ENCODE assay signal across 1 cellular context in genomic region chr10:63629363-63630084, GRCh38.
A peak's percentile ranks its signal among the peaks of the same experiment; 100 is the strongest.
TF ChIP-seq lines count a peak whose summit lies in the region.

No MANE protein-coding gene starts in this region.

TF ChIP-seq in HepG2, 621 proteins besides CTCF, POLR2A, EP300 and RAD21 (continued from another document and continues in another):
- TF ChIP-seq ZNF281 (CRISPR knock-in tag; IDR thresholded peaks at IDR 0.05; ENCODE audit: borderline replicate concordance) (peak; percentile 72; the same call in 1 of the 2 replicates), NR2F2 (IDR thresholded peaks at IDR 0.05; ENCODE audit: borderline replicate concordance, low read depth) (no peak), ZNF780A (CRISPR knock-in tag; IDR thresholded peaks at IDR 0.05) (no peak), ZNF709 (CRISPR knock-in tag; IDR thresholded peaks at IDR 0.05) (0 out of 2 replicates have a peak, but pooled peaks have one; percentile 32), TRAFD1 (CRISPR knock-in tag; IDR thresholded peaks at IDR 0.05; ENCODE audit: borderline replicate concordance) (no peak), ZNF546 (CRISPR knock-in tag; conservative IDR thresholded peaks at IDR 0.05) (0 out of 2 replicates have a peak, but pooled peaks have one; percentile 51), RCOR2 (CRISPR knock-in tag; IDR thresholded peaks at IDR 0.05) (no peak), ZNF703 (CRISPR knock-in tag; IDR thresholded peaks at IDR 0.05; ENCODE audit: borderline replicate concordance) (no peak), SOX6 (IDR thresholded peaks at IDR 0.05) (no peak), SOX6 (CRISPR knock-in tag; IDR thresholded peaks at IDR 0.05) (peak; percentile 60), HNRNPH1 (optimal IDR thresholded peaks at IDR 0.05; ENCODE audit: low read depth, low read length) (no peak), MIXL1 (CRISPR knock-in tag; IDR thresholded peaks at IDR 0.05) (no peak), MTF2 (CRISPR knock-in tag; IDR thresholded peaks at IDR 0.05; ENCODE audit: borderline replicate concordance) (0 out of 2 replicates have a peak, but pooled peaks have one; percentile 59), MEIS2 (CRISPR knock-in tag; IDR thresholded peaks at IDR 0.05) (no peak), ZNF724P (CRISPR knock-in tag; IDR thresholded peaks at IDR 0.05; ENCODE audit: borderline replicate concordance) (no peak), ZNF644 (CRISPR knock-in tag; IDR thresholded peaks at IDR 0.05; ENCODE audit: low read depth) (peak; percentile 38; the same call in 1 of the 2 replicates), ZBTB7B (CRISPR knock-in tag; IDR thresholded peaks at IDR 0.05) (no peak), STAG1 (CRISPR knock-in tag; IDR thresholded peaks at IDR 0.05) (peak; percentile 94), NKX3-1 (CRISPR knock-in tag; IDR thresholded peaks at IDR 0.05) (0 out of 2 replicates have a peak, but pooled peaks have one; percentile 30), HNRNPK (IDR thresholded peaks at IDR 0.05; ENCODE audit: low read depth, low read length, poor library complexity, severe bottlenecking) (no peak), ZNF788 (CRISPR knock-in tag; IDR thresholded peaks at IDR 0.05; ENCODE audit: borderline replicate concordance) (peak; percentile 6; the same call in 1 of the 2 replicates), ZNF17 (CRISPR knock-in tag; IDR thresholded peaks at IDR 0.05) (0 out of 2 replicates have a peak, but pooled peaks have one; percentile 69), MIER2 (CRISPR knock-in tag; IDR thresholded peaks at IDR 0.05) (no peak), ZNF224 (CRISPR knock-in tag; IDR thresholded peaks at IDR 0.05) (no peak), ZNF263 (CRISPR knock-in tag; IDR thresholded peaks at IDR 0.05) (no peak), IRX3 (CRISPR knock-in tag; IDR thresholded peaks at IDR 0.05; ENCODE audit: borderline replicate concordance, low read depth) (no peak), JUNB (CRISPR knock-in tag; IDR thresholded peaks at IDR 0.05; ENCODE audit: borderline replicate concordance) (no peak), NFE2L1 (CRISPR knock-in tag; IDR thresholded peaks at IDR 0.05; ENCODE audit: borderline replicate concordance) (no peak), SRSF4 (IDR thresholded peaks at IDR 0.05; ENCODE audit: low read depth, low read length, poor library complexity, severe bottlenecking) (no peak), YEATS4 (CRISPR knock-in tag; IDR thresholded peaks at IDR 0.05; ENCODE audit: borderline replicate concordance) (0 out of 2 replicates have a peak, but pooled peaks have one; percentile 40), PHB2 (IDR thresholded peaks at IDR 0.05; ENCODE audit: partially characterized antibody) (no peak), KMT2A (CRISPR knock-in tag; IDR thresholded peaks at IDR 0.05) (0 out of 2 replicates have a peak, but pooled peaks have one; percentile 27), ATF2 (CRISPR knock-in tag; IDR thresholded peaks at IDR 0.05) (0 out of 2 replicates have a peak, but pooled peaks have one; percentile 32), IRF2 (CRISPR knock-in tag; IDR thresholded peaks at IDR 0.05) (peak; percentile 35; the same call in 1 of the 2 replicates), ZNF496 (CRISPR knock-in tag; IDR thresholded peaks at IDR 0.05; ENCODE audit: insufficient replicate concordance) (no peak), ZNF230 (CRISPR knock-in tag; IDR thresholded peaks at IDR 0.05) (no peak), MBD4 (IDR thresholded peaks at IDR 0.05; ENCODE audit: borderline replicate concordance, low read length) (no peak), ZNF292 (CRISPR knock-in tag; IDR thresholded peaks at IDR 0.05; ENCODE audit: borderline replicate concordance, low read depth) (peak; percentile 26; the same call in 1 of the 2 replicates), ZNF251 (CRISPR knock-in tag; IDR thresholded peaks at IDR 0.05) (no peak), PHF21A (CRISPR knock-in tag; IDR thresholded peaks at IDR 0.05) (no peak; the same call in none of the 2 replicates), MED1 (CRISPR knock-in tag; IDR thresholded peaks at IDR 0.05) (peak; percentile 22; the same call in 1 of the 2 replicates), ZNF761 (CRISPR knock-in tag; conservative IDR thresholded peaks at IDR 0.05) (0 out of 2 replicates have a peak, but pooled peaks have one; percentile 23), ADNP (CRISPR knock-in tag; IDR thresholded peaks at IDR 0.05) (no peak), SAFB2 (CRISPR knock-in tag; IDR thresholded peaks at IDR 0.05; ENCODE audit: borderline replicate concordance, low read depth) (no peak), RXRB (CRISPR knock-in tag; IDR thresholded peaks at IDR 0.05; ENCODE audit: borderline replicate concordance) (peak; percentile 15; the same call in 1 of the 2 replicates), SMAD3 (CRISPR knock-in tag; IDR thresholded peaks at IDR 0.05) (no peak), RFX5 (IDR thresholded peaks at IDR 0.05; ENCODE audit: low read depth, low read length) (no peak), ZNF891 (CRISPR knock-in tag; IDR thresholded peaks at IDR 0.05) (no peak), SSRP1 (CRISPR knock-in tag; IDR thresholded peaks at IDR 0.05) (0 out of 2 replicates have a peak, but pooled peaks have one; percentile 33), ZNF44 (CRISPR knock-in tag; IDR thresholded peaks at IDR 0.05) (no peak), ZNF878 (CRISPR knock-in tag; IDR thresholded peaks at IDR 0.05) (peak; percentile 67; the same call in 1 of the 2 replicates), SALL1 (CRISPR knock-in tag; IDR thresholded peaks at IDR 0.05) (no peak; the same call in 1 of the 2 replicates), GTF2F1 (IDR thresholded peaks at IDR 0.05; ENCODE audit: low read length) (no peak), ZNF331 (CRISPR knock-in tag; IDR thresholded peaks at IDR 0.05) (0 out of 2 replicates have a peak, but pooled peaks have one; percentile 16), ZNF577 (CRISPR knock-in tag; IDR thresholded peaks at IDR 0.05; ENCODE audit: borderline replicate concordance, low read depth) (no peak), ZNF101 (CRISPR knock-in tag; IDR thresholded peaks at IDR 0.05; ENCODE audit: borderline replicate concordance, low read depth) (no peak), KDM6A (CRISPR knock-in tag; IDR thresholded peaks at IDR 0.05; ENCODE audit: low read depth) (no peak), KDM3A (CRISPR knock-in tag; IDR thresholded peaks at IDR 0.05; ENCODE audit: low read depth) (no peak), MATR3 (CRISPR knock-in tag; IDR thresholded peaks at IDR 0.05) (no peak), TAF15 (IDR thresholded peaks at IDR 0.05; ENCODE audit: low read depth, low read length, poor library complexity, severe bottlenecking) (no peak), ZNF552 (CRISPR knock-in tag; IDR thresholded peaks at IDR 0.05; ENCODE audit: borderline replicate concordance) (no peak), KIAA2018 (CRISPR knock-in tag; IDR thresholded peaks at IDR 0.05; ENCODE audit: borderline replicate concordance) (0 out of 2 replicates have a peak, but pooled peaks have one; percentile 31), ELF3 (CRISPR knock-in tag; IDR thresholded peaks at IDR 0.05) (peak; percentile 20; the same call in 1 of the 2 replicates), ZNF296 (CRISPR knock-in tag; conservative IDR thresholded peaks at IDR 0.05) (no peak), ZNF383 (CRISPR knock-in tag; IDR thresholded peaks at IDR 0.05; ENCODE audit: borderline replicate concordance) (no peak), EZH2 (conservative IDR thresholded peaks at IDR 0.05; ENCODE audit: low read depth, low read length) (no peak), FLYWCH1 (CRISPR knock-in tag; IDR thresholded peaks at IDR 0.05) (no peak)
